ENCODE assay signal across 29 cellular contexts in the genomic region with DNA sequence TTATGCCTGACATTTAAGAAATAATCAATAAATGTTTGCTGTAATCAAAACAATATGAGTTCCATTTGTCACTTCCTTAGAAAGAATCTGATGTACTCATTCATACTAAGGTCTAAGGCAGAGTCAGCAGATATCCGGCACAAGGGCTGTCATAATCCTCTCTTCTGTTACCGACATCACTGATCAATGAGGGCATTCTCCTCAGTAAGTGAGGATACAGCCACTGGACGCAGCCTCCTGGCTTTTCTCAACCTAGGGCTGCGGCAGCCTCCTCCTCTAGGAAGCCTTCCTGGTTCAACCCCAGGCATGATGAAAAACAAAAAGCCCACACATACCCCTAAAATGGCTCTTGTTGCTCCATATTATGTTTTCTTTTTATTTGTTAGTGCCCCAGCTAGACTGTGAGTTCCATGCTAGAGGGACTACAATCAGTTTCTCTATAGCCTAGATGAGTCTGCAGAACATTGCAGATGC.
"Had no signal": no experiment of that assay in that cellular context is flagged by ENCODE, and none has a peak within 500 bp of the region (broad histone marks: within the 10 kb centered on the region; RNA-seq: fewer than 3 reads in every experiment).

No MANE protein-coding gene starts in this region.

- H3K9me3 ChIP-seq: adrenal gland, body of pancreas, heart left ventricle, left lung, mucosa of descending colon, pancreas, psoas muscle, suprapubic skin, tibial artery had no signal

- H3K4me2 ChIP-seq: smooth muscle cell had no signal

- H3K9me3 Mint-ChIP-seq: activated naive CD8-positive, alpha-beta T cell treated with anti-CD3 and anti-CD28 coated beads for 36 hours; activated T-cell treated with anti-CD3 and anti-CD28 coated beads, Interleukin-2, amount 50 U/mL, for 72 hours; effector memory CD8-positive, alpha-beta T cell; nephron; T-helper 2 cell treated with Interferon-gamma antibody and Interleukin-4, amounts not matched to agents 5 μg/mL and 100 μg/mL, for 36 hours had no signal

- H3K27me3 ChIP-seq: adrenal gland, body of pancreas, heart left ventricle, left lung, pancreas, suprapubic skin, tibial artery had no signal

- H3K27ac ChIP-seq: adrenal gland, coronary artery, heart left ventricle, left lung, psoas muscle, suprapubic skin, tibial artery had no signal

- H3K36me3 ChIP-seq: adrenal gland, heart left ventricle, left lung, pancreas, suprapubic skin, tibial artery had no signal

- H3K36me3 Mint-ChIP-seq: activated naive CD8-positive, alpha-beta T cell treated with anti-CD3 and anti-CD28 coated beads for 36 hours had no signal

- DNase-seq: activated CD4-positive, alpha-beta T cell treated with anti-CD3 and anti-CD28 coated beads for 48 hours; activated CD4-positive, alpha-beta T cell treated with anti-CD3 and anti-CD28 coated beads, Interleukin-2, amount 50 U/mL, for 48 hours; activated naive CD4-positive, alpha-beta T cell treated with Interleukin-2 at 50 U/mL for 16 hours; activated naive CD8-positive, alpha-beta T cell treated with anti-CD3 and anti-CD28 coated beads for 36 hours; activated T-cell treated with anti-CD3 and anti-CD28 coated beads for 4 hours; activated T-cell treated with anti-CD3 and anti-CD28 coated beads, Interleukin-2, amount 50 U/mL, for 72 hours; aorta; effector memory CD8-positive, alpha-beta T cell; erythroblast; kidney glomerular epithelial cell; left lung; mesendoderm; mucosa of descending colon; psoas muscle; stimulated activated CD4-positive, alpha-beta T cell treated with anti-CD3 and anti-CD28 coated beads, Interleukin-1b, Interleukin-23, amount 100 ng/mL, for 48 hours; stimulated activated naive CD4-positive, alpha-beta T cell; T-helper 1 cell had no signal

- H3K27ac Mint-ChIP-seq: activated naive CD8-positive, alpha-beta T cell treated with anti-CD3 and anti-CD28 coated beads for 36 hours; activated T-cell treated with anti-CD3 and anti-CD28 coated beads, Interleukin-2, amount 50 U/mL, for 72 hours; effector memory CD8-positive, alpha-beta T cell; nephron; T-helper 2 cell treated with Interferon-gamma antibody and Interleukin-4, amounts not matched to agents 5 μg/mL and 100 μg/mL, for 36 hours had no signal

- FAIRE-seq: pancreas had no signal

- H3K4me1 ChIP-seq: adrenal gland, heart left ventricle, left lung, psoas muscle had no signal

- H3K4me3 Mint-ChIP-seq: activated naive CD8-positive, alpha-beta T cell treated with anti-CD3 and anti-CD28 coated beads for 36 hours; activated T-cell treated with anti-CD3 and anti-CD28 coated beads, Interleukin-2, amount 50 U/mL, for 72 hours; effector memory CD8-positive, alpha-beta T cell; nephron; T-helper 2 cell treated with Interferon-gamma antibody and Interleukin-4, amounts not matched to agents 5 μg/mL and 100 μg/mL, for 36 hours had no signal

- H3K4me3 ChIP-seq: adrenal gland, body of pancreas, coronary artery, dorsolateral prefrontal cortex, heart left ventricle, left lung, lung, mucosa of descending colon, pancreas, psoas muscle, smooth muscle cell, suprapubic skin, tibial artery had no signal

- ATAC-seq: activated T-cell treated with anti-CD3 and anti-CD28 coated beads, Interleukin-2, amount 50 U/mL, for 72 hours; body of pancreas; effector memory CD8-positive, alpha-beta T cell; heart left ventricle; left lung; mucosa of descending colon; psoas muscle had no signal
